11 cellular contexts compared by ENCODE assay signal in the genomic region with DNA sequence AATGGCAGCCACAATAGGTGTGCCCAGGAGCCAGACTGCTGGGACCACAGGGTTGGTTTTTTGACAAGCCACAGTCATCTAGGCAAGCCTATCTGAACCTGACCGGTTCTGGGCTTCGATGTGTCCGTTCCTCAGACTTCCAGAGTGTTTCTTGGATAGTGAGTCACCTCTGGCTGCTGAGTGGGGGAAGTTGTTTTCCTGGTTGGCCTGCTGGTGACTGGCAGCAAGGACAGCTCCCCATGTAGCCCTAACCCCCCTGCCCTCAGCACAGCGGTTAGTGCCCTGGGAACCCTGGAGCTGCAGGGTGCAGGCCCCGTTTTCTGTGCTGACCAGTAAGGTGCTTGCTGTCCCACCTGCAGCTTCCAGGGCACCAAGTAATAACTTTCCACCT.
DNase-seq lines count a peak whose midpoint lies in the region; ATAC-seq and TF ChIP-seq lines count a peak whose summit lies in the region.
"Had no signal": no experiment of that assay in that cellular context is flagged by ENCODE, and none has a peak within 500 bp of the region (broad histone marks: within the 10 kb centered on the region; RNA-seq: fewer than 3 reads in every experiment).

No MANE protein-coding gene starts in this region.

- intact Hi-C loops in left ventricle myocardium inferior (cut with micrococcal nuclease) (no loop called here), heart right ventricle (cut with DNase I) (loop anchor here in 7 of 10 donors (5.0 to 10.0 kb wide), 6 partner anchors 52 to 164 kb away; a partner anchor contains a TSS), adrenal gland (cut with DNase I) (loop anchor here (10.0 kb wide), 3 partner anchors 64 to 164 kb away; a partner anchor contains a TSS), tibial artery (cut with DNase I; ENCODE audit: low total_unique reads) (no loop called here)

- ATAC-seq in heart right ventricle, result no peak

- no peak for TF ChIP-seq POLR2A in adrenal gland (IDR thresholded peaks at IDR 0.05)

- WGBS in heart right ventricle, 2 donors, result 66 to 73% methylated on average over 5 of the region's 5 CpGs
- 30 to 66% (median 45%) methylated on average over 2 to 5 of the region's 5 CpGs for WGBS in adrenal gland, 4 donors

- H3K27me3 ChIP-seq in left ventricle myocardium inferior (ENCODE audit: low read depth) (no peaks in the 10 kb centered on the region), heart right ventricle (no peaks in the 10 kb centered on the region), adrenal gland (no peaks in the 10 kb centered on the region), tibial artery (no peaks in the 10 kb centered on the region)
- H3K27me3 ChIP-seq: BE2C had no signal

- no peaks in the 10 kb centered on the region for H3K9me3 ChIP-seq in left ventricle myocardium inferior (replicated peaks)
- H3K9me3 ChIP-seq in heart right ventricle, result no peaks in the 10 kb centered on the region
- H3K9me3 ChIP-seq in adrenal gland (replicated peaks in 1 of 3), result no peaks in the 10 kb centered on the region
- H3K9me3 ChIP-seq in tibial artery, result no peaks in the 10 kb centered on the region
- H3K9me3 ChIP-seq: BE2C had no signal

- H3K36me3 ChIP-seq in left ventricle myocardium inferior (peaks cover 94% of the 10 kb centered on the region), heart right ventricle (peaks cover 0 to 100% (median 64%) of the 10 kb centered on the region in 9 donors), adrenal gland (replicated peaks in 1 of 2) (peaks cover 0 to 91% of the 10 kb centered on the region in 2 donors), tibial artery (peaks cover 78 to 100% (median 94%) of the 10 kb centered on the region in 3 donors)

- DNase-seq in left ventricle myocardium inferior (no peak), heart right ventricle (no peak), adrenal gland (peak; percentile 38 to 80 (median 67)), fibroblast of pulmonary artery (ENCODE audit: low read depth) (peak; percentile 69), tibial artery (no peak), NCI-H774 (lab: John Stamatoyannopoulos, UW) (no peak)
- no peak for DNase-seq in activated CD4-positive, alpha-beta T cell treated with anti-CD3 and anti-CD28 coated beads for 48 hours
- no peak for DNase-seq in activated CD4-positive, alpha-beta T cell treated with anti-CD3 and anti-CD28 coated beads, Interleukin-2, amount 50 U/mL, for 4 hours
- DNase-seq: activated naive CD8-positive, alpha-beta T cell treated with anti-CD3 and anti-CD28 coated beads, Interleukin-2, amount 10 ng/mL, durations not matched to agents 7 days and 5 days; BE2C; SIG-M5 had no signal

- H3K4me1 ChIP-seq in left ventricle myocardium inferior (peaks cover 41% of the 10 kb centered on the region), heart right ventricle (peaks cover 5 to 48% (median 25%) of the 10 kb centered on the region in 9 donors), adrenal gland (replicated peaks in 1 of 2) (peaks cover 12 to 34% of the 10 kb centered on the region in 2 donors), tibial artery (peaks cover 0 to 26% (median 12%) of the 10 kb centered on the region in 4 donors)
- H3K4me1 ChIP-seq: BE2C had no signal

- H3K27ac ChIP-seq in left ventricle myocardium inferior (replicated peaks), result peak overlapping the region; percentile 62
- peak overlapping the region in 5 of 10 donors; percentile 1 to 60 (median 40) for H3K27ac ChIP-seq in heart right ventricle
- H3K27ac ChIP-seq in adrenal gland, result peak overlapping the region in 2 of 5 donors; percentile 52 to 59
- peak overlapping the region; percentile 10 to 44 for H3K27ac ChIP-seq in tibial artery

- TF ChIP-seq CTCF in left ventricle myocardium inferior (IDR thresholded peaks at IDR 0.05; ENCODE audit: borderline replicate concordance), result no peak
- no peak for TF ChIP-seq CTCF in heart right ventricle (IDR thresholded peaks at IDR 0.05)
- peak in 3 of 6 experiments; percentile 36 to 44 (median 43) for TF ChIP-seq CTCF in adrenal gland (IDR thresholded peaks at IDR 0.05)
- TF ChIP-seq CTCF in fibroblast of pulmonary artery (IDR thresholded peaks at IDR 0.05; ENCODE audit: low read length, missing control alignments), result peak; percentile 23
- peak; percentile 28 for TF ChIP-seq CTCF in tibial artery (IDR thresholded peaks at IDR 0.05)

- no peak overlapping the region for H3K4me3 ChIP-seq in left ventricle myocardium inferior
- no peak overlapping the region for H3K4me3 ChIP-seq in heart right ventricle
- H3K4me3 ChIP-seq in adrenal gland, result no peak overlapping the region
- H3K4me3 ChIP-seq in fibroblast of pulmonary artery (replicated peaks; ENCODE audit: low read depth, low read length), result no peak overlapping the region
- no peak overlapping the region for H3K4me3 ChIP-seq in tibial artery

Comparison
In these comparisons a context has a peak if more than half of its experiments do, and no peak if none do; other contexts are left out.
1. intact Hi-C loops: an anchor here in heart right ventricle (5.0 to 10.0 kb wide) and adrenal gland (10.0 kb wide); none called in left ventricle myocardium inferior and tibial artery.
2. DNase-seq: peak in adrenal gland (7 of 7) and fibroblast of pulmonary artery (single experiment); none in left ventricle myocardium inferior (single experiment), heart right ventricle (0 of 2), tibial artery (0 of 2), NCI-H774 (single experiment), activated CD4-positive, alpha-beta T cell treated with anti-CD3 and anti-CD28 coated beads for 48 hours (single experiment) and activated CD4-positive, alpha-beta T cell treated with anti-CD3 and anti-CD28 coated beads, Interleukin-2, amount 50 U/mL, for 4 hours (0 of 2).
3. CTCF ChIP-seq: peak in fibroblast of pulmonary artery (single experiment) and tibial artery (2 of 2); none in left ventricle myocardium inferior (single experiment) and heart right ventricle (0 of 9).